In genomic region chr12:106841471-106842302, GRCh38 we compare ENCODE assay signal across 8 cellular contexts.
DNase-seq lines count a peak whose midpoint lies in the region; ATAC-seq and FAIRE-seq lines count a peak whose summit lies in the region.

No MANE protein-coding gene starts in this region.

- DNase-seq in CD1c-positive myeloid dendritic cell (ENCODE audit: extremely low spot score) = peak; percentile 41
- peak; percentile 3 for DNase-seq in GM18507 (ENCODE audit: extremely low spot score, insufficient read length, low read depth)
- DNase-seq in NCI-H345 (lab: John Stamatoyannopoulos, UW) = peak; percentile 50
- DNase-seq in activated naive CD4-positive, alpha-beta T cell treated with Interleukin-2 at 50 U/mL for 16 hours = peak; percentile 15
- DNase-seq in Right ventricle myocardium superior = no peak
- DNase-seq in retina = peak; percentile 29
- no peak for DNase-seq in 8988T

- peak; percentile 49 for FAIRE-seq in GM18507 (lab: Jason Lieb, UNC)

- ATAC-seq in Right ventricle myocardium superior (ENCODE audit: poor library complexity) (peak; percentile 86), HG02763 (IDR thresholded peaks at IDR 0.05; ENCODE audit: unreplicated experiment) (no peak)

- intact Hi-C loops in Right ventricle myocardium superior (cut with DNase I) = loop anchor here (5.0 kb wide), 1 partner anchor 69 kb away; the partner anchor contains the start of gene RIC8B

Comparison
In these comparisons a context has a peak if more than half of its experiments do, and no peak if none do; other contexts are left out.
1. DNase-seq: peak in CD1c-positive myeloid dendritic cell (single experiment), GM18507 (single experiment), NCI-H345 (single experiment), activated naive CD4-positive, alpha-beta T cell treated with Interleukin-2 at 50 U/mL for 16 hours (single experiment) and retina (single experiment); none in Right ventricle myocardium superior (single experiment) and 8988T (single experiment).